ENCODE assay signal across 8 cellular contexts in the genomic region with DNA sequence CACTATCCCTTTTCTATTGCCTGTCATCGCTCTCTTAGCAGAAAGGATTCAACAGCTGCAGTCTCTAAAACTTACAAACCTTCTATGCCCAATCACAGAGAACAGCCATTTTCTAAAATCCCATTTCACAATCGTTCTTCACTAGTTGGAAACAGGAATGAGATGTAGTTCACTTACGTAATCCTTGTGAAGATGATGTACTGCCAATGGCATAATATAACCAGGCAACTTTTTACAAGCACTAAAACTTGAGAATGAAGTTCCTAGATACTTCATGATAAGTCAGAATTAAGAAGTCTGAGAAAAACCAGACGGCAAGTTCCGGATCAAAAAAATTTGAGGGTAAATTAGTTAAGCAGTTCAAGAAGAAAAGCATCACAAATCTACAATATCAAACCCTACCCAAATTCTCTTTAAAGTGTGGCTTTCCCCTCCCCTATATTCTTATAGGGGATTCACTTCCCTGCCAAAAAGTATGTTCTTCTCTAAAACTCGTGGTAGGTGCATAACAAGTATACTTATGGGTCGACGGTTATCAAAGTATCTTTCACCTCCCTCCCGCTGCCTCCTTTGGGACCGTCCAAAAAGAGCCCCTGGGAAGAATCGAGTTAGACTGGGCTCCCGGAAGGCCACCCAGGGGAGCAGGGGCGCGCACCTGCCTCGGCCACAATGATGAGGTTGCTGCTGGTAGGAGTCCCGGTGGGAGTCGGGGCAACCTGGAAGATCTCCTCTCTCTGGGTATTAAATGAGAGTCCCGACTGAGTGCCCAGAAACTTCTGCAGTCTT. TPM values are rescaled to one million over a fixed set of nuclear protein-coding genes. Genes with fewer than 3 reads are reported as not detected.
DNase-seq lines count a peak whose midpoint lies in the region; ATAC-seq and TF ChIP-seq lines count a peak whose summit lies in the region.

No MANE protein-coding gene starts in this region.

- peak overlapping the region; percentile 86 for H2AFZ ChIP-seq in smooth muscle cell (ENCODE audit: low read depth)

- H3K4me1 Mint-ChIP-seq in activated naive CD4-positive, alpha-beta T cell treated with anti-CD3 and anti-CD28 coated beads, Interleukin-2, amount 50 U/mL, for 24 hours = peaks cover 59% of the 10 kb centered on the region

- H3K4me1 ChIP-seq in ES-I3 (ENCODE audit: insufficient read depth, low read length) (no peaks in the 10 kb centered on the region), HUES48 (ENCODE audit: control insufficient read depth, insufficient read depth, low read length) (peaks cover 9% of the 10 kb centered on the region), iPS DF 6.9 (ENCODE audit: control insufficient read depth, insufficient read depth, low read length) (no peaks in the 10 kb centered on the region), smooth muscle cell (ENCODE audit: low read depth) (peaks cover 15% of the 10 kb centered on the region)

- peak; percentile 17 for ATAC-seq in GM21447 (IDR thresholded peaks at IDR 0.05; ENCODE audit: unreplicated experiment)

- H3K9me3 ChIP-seq in ES-I3 (ENCODE audit: control insufficient read depth, insufficient read depth, low read length) (no peaks in the 10 kb centered on the region; the same call in 1 of the 2 replicates), HUES48 (ENCODE audit: control insufficient read depth, insufficient read depth, low read length) (no peaks in the 10 kb centered on the region), iPS DF 6.9 (ENCODE audit: control insufficient read depth, insufficient read depth, low read length) (no peaks in the 10 kb centered on the region), smooth muscle cell (replicated peaks; ENCODE audit: low read depth) (no peaks in the 10 kb centered on the region)

- H3K79me2 ChIP-seq in smooth muscle cell (ENCODE audit: low read depth) = peaks cover 48% of the 10 kb centered on the region

- no peak for TF ChIP-seq CTCF in smooth muscle cell (IDR thresholded peaks at IDR 0.05; ENCODE audit: borderline replicate concordance, insufficient read depth, poor library complexity, severe bottlenecking)

- H3K4me3 Mint-ChIP-seq in activated naive CD4-positive, alpha-beta T cell treated with anti-CD3 and anti-CD28 coated beads, Interleukin-2, amount 50 U/mL, for 24 hours = peak overlapping the region; percentile 99

- no peaks in the 10 kb centered on the region for H3F3A ChIP-seq in smooth muscle cell (ENCODE audit: low read depth)

- H3K4me3 ChIP-seq in HUES48 (ENCODE audit: low read depth, low read length) (peak overlapping the region; percentile 95), iPS DF 6.9 (ENCODE audit: low read length) (peak overlapping the region; percentile 91), smooth muscle cell (peak overlapping the region; percentile 74)

- no CpG with 5 or more reads among the region's 18 CpGs for WGBS in iPS DF 6.9 (ENCODE audit: insufficient coverage, insufficient read length)
- 17% methylated on average over 18 of the region's 18 CpGs for WGBS in smooth muscle cell (ENCODE audit: low lambda C conversion rate)

- H3K27ac Mint-ChIP-seq in activated naive CD4-positive, alpha-beta T cell treated with anti-CD3 and anti-CD28 coated beads, Interleukin-2, amount 50 U/mL, for 24 hours = peak overlapping the region; percentile 97

- DNase-seq in iPS DF 6.9 (ENCODE audit: low read depth, low spot score) = no peak
- DNase-seq in smooth muscle cell (lab: John Stamatoyannopoulos, UW; ENCODE audit: unreplicated experiment) = no peak
- DNase-seq in SK-N-DZ (ENCODE audit: low spot score) = no peak
- DNase-seq in NCI-H2081 (lab: John Stamatoyannopoulos, UW) = no peak

- peak overlapping the region; percentile 92 for H3K4me2 ChIP-seq in smooth muscle cell

- H3K9me3 Mint-ChIP-seq in activated naive CD4-positive, alpha-beta T cell treated with anti-CD3 and anti-CD28 coated beads, Interleukin-2, amount 50 U/mL, for 24 hours = no peaks in the 10 kb centered on the region

- no peak overlapping the region for H3K27ac ChIP-seq in HUES48 (ENCODE audit: low read depth, low read length)
- no peak overlapping the region for H3K27ac ChIP-seq in iPS DF 6.9 (ENCODE audit: low read length)
- H3K27ac ChIP-seq in smooth muscle cell (ENCODE audit: low read depth) = no peak overlapping the region

- peaks cover 14% of the 10 kb centered on the region for H3K36me3 Mint-ChIP-seq in activated naive CD4-positive, alpha-beta T cell treated with anti-CD3 and anti-CD28 coated beads, Interleukin-2, amount 50 U/mL, for 24 hours

- H3K9ac ChIP-seq in ES-I3 (ENCODE audit: low read depth, low read length) (peak overlapping the region; percentile 97), HUES48 (ENCODE audit: low read depth, low read length) (peak overlapping the region; percentile 78), smooth muscle cell (ENCODE audit: low read depth) (peak overlapping the region; percentile 41)

- H3K36me3 ChIP-seq in ES-I3 (ENCODE audit: insufficient read depth, low read length) = no peaks in the 10 kb centered on the region
- no peaks in the 10 kb centered on the region for H3K36me3 ChIP-seq in HUES48 (ENCODE audit: control insufficient read depth, insufficient read depth, low read length)
- no peaks in the 10 kb centered on the region for H3K36me3 ChIP-seq in iPS DF 6.9 (ENCODE audit: control insufficient read depth, insufficient read depth, low read length)
- no peaks in the 10 kb centered on the region for H3K36me3 ChIP-seq in smooth muscle cell (ENCODE audit: low read depth)

- peaks cover 8% of the 10 kb centered on the region for H4K20me1 ChIP-seq in smooth muscle cell (ENCODE audit: low read depth)

- H3K27me3 ChIP-seq in HUES48 (ENCODE audit: control insufficient read depth, insufficient read depth, low read length) (no peaks in the 10 kb centered on the region), iPS DF 6.9 (ENCODE audit: control insufficient read depth, insufficient read depth, low read length) (no peaks in the 10 kb centered on the region), smooth muscle cell (ENCODE audit: low read depth) (no peaks in the 10 kb centered on the region)

- H3K27me3 Mint-ChIP-seq in activated naive CD4-positive, alpha-beta T cell treated with anti-CD3 and anti-CD28 coated beads, Interleukin-2, amount 50 U/mL, for 24 hours = no peaks in the 10 kb centered on the region

RNA-seq across cellular contexts. Expression of a gene that starts 0.7 kb away (rescaled TPM):
- 18.3 and 28.3 TPM in 2 replicates for total RNA-seq in smooth muscle cell
- 5.9 and 8.6 TPM in 2 replicates for polyA plus RNA-seq in smooth muscle cell
- polyA plus RNA-seq in SK-N-DZ (2014; cell fraction: cytosol; rRNA removed) = 23.5 and 23.6 TPM in 2 replicates
- polyA plus RNA-seq in SK-N-DZ (2014; cell fraction: nucleus; rRNA removed) = 7.8 and 14.4 TPM in 2 replicates

RNA-seq across cellular contexts. Expression of a gene that starts 55.8 kb away (rescaled TPM):
- 2.2 and 3.5 TPM in 2 replicates for total RNA-seq in smooth muscle cell
- 6.3 and 10.2 TPM in 2 replicates for polyA plus RNA-seq in smooth muscle cell
- 1.7 and 3.4 TPM in 2 replicates for polyA plus RNA-seq in SK-N-DZ (2014; cell fraction: cytosol; rRNA removed)
- 0.46 and 1.2 TPM in 2 replicates for polyA plus RNA-seq in SK-N-DZ (2014; cell fraction: nucleus; rRNA removed)

RNA-seq across cellular contexts. Expression of a gene that starts 56.1 kb away (rescaled TPM):
- 75.3 and 78.7 TPM in 2 replicates for total RNA-seq in smooth muscle cell
- 28.5 and 35.6 TPM in 2 replicates for polyA plus RNA-seq in smooth muscle cell
- polyA plus RNA-seq in SK-N-DZ (2014; cell fraction: cytosol; rRNA removed) = 85.4 and 88.2 TPM in 2 replicates
- 44.8 and 47.0 TPM in 2 replicates for polyA plus RNA-seq in SK-N-DZ (2014; cell fraction: nucleus; rRNA removed)

Comparison
In these comparisons a context has a peak if more than half of its experiments do, and no peak if none do; other contexts are left out.
1. H3K9ac ChIP-seq: peak in every context shown above with its lines; median percentile 97 in ES-I3; 78 in HUES48; 41 in smooth muscle cell.